22 cellular contexts compared by ENCODE assay signal in genomic region chr1:159113783-159114182, GRCh38. TPM values are rescaled to one million over a fixed set of nuclear protein-coding genes. Genes with fewer than 3 reads are reported as not detected.
DNase-seq lines count a peak whose midpoint lies in the region; TF ChIP-seq lines count a peak whose summit lies in the region.
"Had no signal": no experiment of that assay in that cellular context is flagged by ENCODE, and none has a peak within 500 bp of the region (broad histone marks: within the 10 kb centered on the region; RNA-seq: fewer than 3 reads in every experiment).

No MANE protein-coding gene starts in this region.

- no peak overlapping the region for H4K8ac ChIP-seq in neuronal stem cell (ENCODE audit: low read depth, low read length)

- CTCF ChIA-PET in mammary epithelial cell (lab: Charles Lee; ENCODE audit: low non-redundant PET): no interaction called here

- H4K91ac ChIP-seq in neuronal stem cell (ENCODE audit: low read depth, low read length, poor library complexity): no peak overlapping the region

- no peak overlapping the region for H2BK5ac ChIP-seq in neuronal stem cell (ENCODE audit: low read length)

- H3K18ac ChIP-seq in neuronal stem cell (ENCODE audit: low read length): no peak overlapping the region

- no peak overlapping the region for H2BK12ac ChIP-seq in neuronal stem cell (ENCODE audit: low read length)

- no peaks in the 10 kb centered on the region for H3K36me3 Mint-ChIP-seq in activated T-helper 2 cell treated with anti-CD3 and anti-CD28 coated beads, Interferon-gamma antibody, Interleukin-2, Interleukin-4, amounts not matched to agents 10 μg/mL and 5 μg/mL and 100 μg/mL, durations not matched to agents 14 hours and 24 hours and 36 hours (ENCODE audit: low read depth)
- H3K36me3 Mint-ChIP-seq: activated naive CD4-positive, alpha-beta T cell treated with anti-CD3 and anti-CD28 coated beads, Interleukin-2, amount 50 U/mL, for 24 hours; CD4-positive, CD25-positive, alpha-beta regulatory T cell had no signal

- H2BK120ac ChIP-seq in neuronal stem cell (ENCODE audit: low read depth, low read length): no peak overlapping the region

- no peaks in the 10 kb centered on the region for H3K36me3 ChIP-seq in mammary epithelial cell (ENCODE audit: insufficient read depth, low read length)
- no peaks in the 10 kb centered on the region for H3K36me3 ChIP-seq in neuronal stem cell (replicated peaks in 1 of 2; ENCODE audit: control insufficient read depth in 2 of 2, insufficient read depth in 2 of 2, low read length in 2 of 2)
- H3K36me3 ChIP-seq: ascending aorta, Peyer's patch, thyroid gland, WERI-Rb-1 had no signal

- no peak overlapping the region for H3K27ac Mint-ChIP-seq in activated T-helper 2 cell treated with anti-CD3 and anti-CD28 coated beads, Interferon-gamma antibody, Interleukin-2, Interleukin-4, amounts not matched to agents 10 μg/mL and 5 μg/mL and 100 μg/mL, durations not matched to agents 14 hours and 24 hours and 36 hours
- H3K27ac Mint-ChIP-seq: activated CD4-positive, alpha-beta T cell treated with anti-CD3 and anti-CD28 coated beads, Interleukin-2, amount 10 ng/mL, durations not matched to agents 7 days and 5 days; activated naive CD4-positive, alpha-beta T cell treated with anti-CD3 and anti-CD28 coated beads, Interleukin-2, amount 50 U/mL, for 24 hours; CD4-positive, CD25-positive, alpha-beta regulatory T cell; progenitor cell of endocrine pancreas; stimulated activated naive CD8-positive, alpha-beta T cell treated with anti-CD3 and anti-CD28 coated beads, Interleukin-15, Interleukin-2, amounts not matched to agents 100 ng/mL and 50 ng/mL, for 24 hours; T-helper 1 cell treated with Interleukin-12 subunit alpha and Interleukin-12 subunit beta and Interleukin-4 antibody, amounts not matched to agents 30 μg/mL and 1 μg/mL, for 36 hours had no signal

- 0% methylated on average over 1 of the region's 1 CpG for WGBS in mammary epithelial cell (ENCODE audit: low coverage, missing lambda C conversion rate)
- WGBS in neuronal stem cell (ENCODE audit: extremely low coverage in 2 of 2, insufficient read length in 2 of 2, insufficient replicate concordance in 1 of 2), 2 donors: no CpG with 5 or more reads among the region's 1 CpG

- no peaks in the 10 kb centered on the region for H3K4me1 ChIP-seq in mammary epithelial cell (ENCODE audit: insufficient read depth, low read length)
- H3K4me1 ChIP-seq in neuronal stem cell (ENCODE audit: control insufficient read depth in 2 of 2, insufficient read depth in 1 of 2, low read depth in 1 of 2, low read length in 2 of 2): peaks cover 0 to 1% of the 10 kb centered on the region in 2 donors
- H3K4me1 ChIP-seq: ascending aorta, Peyer's patch had no signal

- H3K79me2 ChIP-seq in mammary epithelial cell (ENCODE audit: insufficient read depth, low read length): no peaks in the 10 kb centered on the region

- intact Hi-C loops in mammary epithelial cell (cut with micrococcal nuclease): no loop called here
- intact Hi-C loops in activated T-helper 2 cell treated with anti-CD3 and anti-CD28 coated beads, Interferon-gamma antibody, Interleukin-2, Interleukin-4, amounts not matched to agents 10 μg/mL and 5 μg/mL and 100 μg/mL, durations not matched to agents 14 hours and 24 hours and 36 hours (cut with micrococcal nuclease): no loop called here

- H3K9me3 Mint-ChIP-seq in activated T-helper 2 cell treated with anti-CD3 and anti-CD28 coated beads, Interferon-gamma antibody, Interleukin-2, Interleukin-4, amounts not matched to agents 10 μg/mL and 5 μg/mL and 100 μg/mL, durations not matched to agents 14 hours and 24 hours and 36 hours: no peaks in the 10 kb centered on the region
- H3K9me3 Mint-ChIP-seq: activated CD4-positive, alpha-beta T cell treated with anti-CD3 and anti-CD28 coated beads, Interleukin-2, amount 10 ng/mL, durations not matched to agents 7 days and 5 days; activated naive CD4-positive, alpha-beta T cell treated with anti-CD3 and anti-CD28 coated beads, Interleukin-2, amount 50 U/mL, for 24 hours; CD4-positive, CD25-positive, alpha-beta regulatory T cell; stimulated activated naive CD8-positive, alpha-beta T cell treated with anti-CD3 and anti-CD28 coated beads, Interleukin-15, Interleukin-2, amounts not matched to agents 100 ng/mL and 50 ng/mL, for 24 hours had no signal

- DNase-seq in OCI-M1 (lab: John Stamatoyannopoulos, UW): peak; percentile 59
- peak; percentile 18 for DNase-seq in mammary epithelial cell
- no peak for DNase-seq in neuronal stem cell (ENCODE audit: low spot score)
- DNase-seq in activated T-helper 2 cell treated with anti-CD3 and anti-CD28 coated beads, Interferon-gamma antibody, Interleukin-2, Interleukin-4, amounts not matched to agents 10 μg/mL and 5 μg/mL and 100 μg/mL, durations not matched to agents 14 hours and 24 hours and 36 hours (ENCODE audit: low spot score): no peak
- DNase-seq in cortex of kidney (lab: John Stamatoyannopoulos, UW): no peak
- no peak for DNase-seq in activated CD8-positive, alpha-beta memory T cell treated with anti-CD3 and anti-CD28 coated beads, Interleukin-2, amount 50 U/mL, for 4 hours
- DNase-seq: activated CD4-positive, alpha-beta T cell treated with anti-CD3 and anti-CD28 coated beads, Interleukin-2, amount 10 ng/mL, durations not matched to agents 7 days and 5 days; CD4-positive, CD25-positive, alpha-beta regulatory T cell; DMS 273 treated with DMSO at 0.1 percent for 48 hours; GOT3; NCI-H510A treated with DMSO at 0.1 percent for 48 hours; Peyer's patch; thyroid gland; WERI-Rb-1 had no signal

- H3K27me3 Mint-ChIP-seq in activated T-helper 2 cell treated with anti-CD3 and anti-CD28 coated beads, Interferon-gamma antibody, Interleukin-2, Interleukin-4, amounts not matched to agents 10 μg/mL and 5 μg/mL and 100 μg/mL, durations not matched to agents 14 hours and 24 hours and 36 hours (ENCODE audit: low read depth): peaks cover 22% of the 10 kb centered on the region
- H3K27me3 Mint-ChIP-seq: progenitor cell of endocrine pancreas had no signal

- dilution Hi-C loops in mammary epithelial cell (cut with HindIII; ENCODE audit: low sequenced_read_pairs): no loop called here

- H2BK15ac ChIP-seq in neuronal stem cell (ENCODE audit: low read length): no peak overlapping the region

- no peaks in the 10 kb centered on the region for H3K79me1 ChIP-seq in neuronal stem cell (ENCODE audit: low read depth, low read length)

- H3K9ac ChIP-seq in mammary epithelial cell (ENCODE audit: insufficient read depth, low read length) (no peak overlapping the region), neuronal stem cell (ENCODE audit: low read depth, low read length, poor library complexity) (no peak overlapping the region)

- peak overlapping the region; percentile 62 for H2AFZ ChIP-seq in mammary epithelial cell (ENCODE audit: low read depth, low read length)
- H2AFZ ChIP-seq in neuronal stem cell (ENCODE audit: low read length): no peak overlapping the region

- no TSS peak for BruUV-seq in mammary epithelial cell (replicated peaks; lab: Mats Ljungman, UMichigan)

- no peak overlapping the region for H3K23ac ChIP-seq in neuronal stem cell (ENCODE audit: low read depth, low read length, poor library complexity)

- no peaks in the 10 kb centered on the region for H3K4me1 Mint-ChIP-seq in activated T-helper 2 cell treated with anti-CD3 and anti-CD28 coated beads, Interferon-gamma antibody, Interleukin-2, Interleukin-4, amounts not matched to agents 10 μg/mL and 5 μg/mL and 100 μg/mL, durations not matched to agents 14 hours and 24 hours and 36 hours (ENCODE audit: low read depth)
- H3K4me1 Mint-ChIP-seq: activated CD4-positive, alpha-beta T cell treated with anti-CD3 and anti-CD28 coated beads, Interleukin-2, amount 10 ng/mL, durations not matched to agents 7 days and 5 days; activated naive CD4-positive, alpha-beta T cell treated with anti-CD3 and anti-CD28 coated beads, Interleukin-2, amount 50 U/mL, for 24 hours; CD4-positive, CD25-positive, alpha-beta regulatory T cell; neural crest cell had no signal

- H4K20me1 ChIP-seq in mammary epithelial cell (ENCODE audit: insufficient read depth, low read length): no peaks in the 10 kb centered on the region

- H3K27me3 ChIP-seq in mammary epithelial cell (ENCODE audit: insufficient read depth, low read length) (no peaks in the 10 kb centered on the region), layer of hippocampus (ENCODE audit: control insufficient read depth, insufficient read depth, low read length) (no peaks in the 10 kb centered on the region), neuronal stem cell (ENCODE audit: control insufficient read depth in 3 of 3, insufficient read depth in 3 of 3, low read depth in 1 of 3, low read length in 3 of 3) (no peaks in the 10 kb centered on the region)
- H3K27me3 ChIP-seq: ascending aorta, Peyer's patch, thyroid gland had no signal

- H3K9me3 ChIP-seq in mammary epithelial cell (replicated peaks; ENCODE audit: insufficient read depth, low read length) (no peaks in the 10 kb centered on the region), neuronal stem cell (replicated peaks in 1 of 2; ENCODE audit: control insufficient read depth in 2 of 2, insufficient read depth in 1 of 2, low read depth in 1 of 2, low read length in 2 of 2) (no peaks in the 10 kb centered on the region)
- H3K9me3 ChIP-seq: ascending aorta, Peyer's patch, thyroid gland had no signal

- in situ Hi-C loops in mammary epithelial cell (cut with MboI; ENCODE audit: low sequenced_read_pairs in 2 of 2): no loop called here

- H3K4ac ChIP-seq in neuronal stem cell (ENCODE audit: low read length): no peak overlapping the region

- H3K4me3 Mint-ChIP-seq in activated T-helper 2 cell treated with anti-CD3 and anti-CD28 coated beads, Interferon-gamma antibody, Interleukin-2, Interleukin-4, amounts not matched to agents 10 μg/mL and 5 μg/mL and 100 μg/mL, durations not matched to agents 14 hours and 24 hours and 36 hours (ENCODE audit: low read depth): no peak overlapping the region
- H3K4me3 Mint-ChIP-seq: activated CD4-positive, alpha-beta T cell treated with anti-CD3 and anti-CD28 coated beads, Interleukin-2, amount 10 ng/mL, durations not matched to agents 7 days and 5 days; activated naive CD4-positive, alpha-beta T cell treated with anti-CD3 and anti-CD28 coated beads, Interleukin-2, amount 50 U/mL, for 24 hours; CD4-positive, CD25-positive, alpha-beta regulatory T cell; neural crest cell; stimulated activated naive CD8-positive, alpha-beta T cell treated with anti-CD3 and anti-CD28 coated beads, Interleukin-15, Interleukin-2, amounts not matched to agents 100 ng/mL and 50 ng/mL, for 24 hours; T-helper 1 cell treated with Interleukin-12 subunit alpha and Interleukin-12 subunit beta and Interleukin-4 antibody, amounts not matched to agents 30 μg/mL and 1 μg/mL, for 36 hours had no signal

- TF ChIP-seq CTCF in mammary epithelial cell (conservative IDR thresholded peaks at IDR 0.05 in 1 of 2, IDR thresholded peaks at IDR 0.05 in 1 of 2; ENCODE audit: extremely low read depth in 1 of 2, insufficient read depth in 1 of 2, low read depth in 1 of 2, low read length in 2 of 2): no peak

- no peak overlapping the region for H2AK5ac ChIP-seq in neuronal stem cell (ENCODE audit: low read depth, low read length)

- no peak overlapping the region for H3K27ac ChIP-seq in mammary epithelial cell (ENCODE audit: insufficient read depth, low read depth, low read length)
- H3K27ac ChIP-seq in layer of hippocampus (ENCODE audit: low read depth, low read length): peak overlapping the region; percentile 21
- no peak overlapping the region for H3K27ac ChIP-seq in neuronal stem cell (replicated peaks; ENCODE audit: low read length)
- H3K27ac ChIP-seq: ascending aorta, Peyer's patch, thyroid gland, WERI-Rb-1 had no signal

- H3K4me3 ChIP-seq in mammary epithelial cell (replicated peaks in 1 of 3; ENCODE audit: insufficient read depth in 1 of 3, low read depth in 2 of 3, low read length in 3 of 3) (no peak overlapping the region), neuronal stem cell (ENCODE audit: low read length in 2 of 2) (no peak overlapping the region)
- H3K4me3 ChIP-seq: ascending aorta, Peyer's patch, thyroid gland had no signal

- H3K4me2 ChIP-seq in mammary epithelial cell (ENCODE audit: insufficient read depth, low read depth, low read length) (peak overlapping the region; percentile 37), neuronal stem cell (ENCODE audit: insufficient read depth, low read length, poor library complexity, severe bottlenecking) (no peak overlapping the region)

- H3K14ac ChIP-seq in neuronal stem cell (ENCODE audit: low read length): no peak overlapping the region

RNA-seq across cellular contexts. Expression of gene AIM2, which starts 37.2 kb away (rescaled TPM):
- total RNA-seq in mammary epithelial cell: under 1 TPM in 1 of 2 donors, not detected in 1; 0.17 TPM
- polyA plus RNA-seq in mammary epithelial cell: 0.08 TPM
- polyA minus RNA-seq in mammary epithelial cell: not detected
- 2.2 TPM for polyA plus RNA-seq in neuronal stem cell (2013, experiment 1 of 2)
- 2.1 TPM for polyA plus RNA-seq in neuronal stem cell (2013, experiment 2 of 2)
- total RNA-seq in activated T-helper 2 cell treated with anti-CD3 and anti-CD28 coated beads, Interferon-gamma antibody, Interleukin-2, Interleukin-4, amounts not matched to agents 10 μg/mL and 5 μg/mL and 100 μg/mL, durations not matched to agents 14 hours and 24 hours and 36 hours: 101 and 109 TPM in 2 replicates
- total RNA-seq: HT-29 had no signal

RNA-seq across cellular contexts. Expression of gene CADM3, which starts 57.6 kb away (rescaled TPM):
- under 1 TPM in 1 of 2 donors, not detected in 1; 0.67 TPM for total RNA-seq in mammary epithelial cell
- polyA plus RNA-seq in mammary epithelial cell: 0.03 TPM
- polyA minus RNA-seq in mammary epithelial cell: not detected
- 8.9 TPM for polyA plus RNA-seq in neuronal stem cell (2013, experiment 1 of 2)
- polyA plus RNA-seq in neuronal stem cell (2013, experiment 2 of 2): 9.2 TPM
- total RNA-seq in activated T-helper 2 cell treated with anti-CD3 and anti-CD28 coated beads, Interferon-gamma antibody, Interleukin-2, Interleukin-4, amounts not matched to agents 10 μg/mL and 5 μg/mL and 100 μg/mL, durations not matched to agents 14 hours and 24 hours and 36 hours: not detected in 2 replicates
- total RNA-seq: activated CD4-positive, alpha-beta T cell treated with anti-CD3 and anti-CD28 coated beads, Interleukin-2, amount 10 ng/mL, durations not matched to agents 7 days and 5 days; CD4-positive, CD25-positive, alpha-beta regulatory T cell; HT-29 had no signal
- polyA plus RNA-seq: CD4-positive, CD25-positive, alpha-beta regulatory T cell had no signal

Comparison
In these comparisons a context has a peak if more than half of its experiments do, and no peak if none do; other contexts are left out.
1. DNase-seq: peak in OCI-M1 (single experiment) and mammary epithelial cell (single experiment); none in neuronal stem cell (single experiment), activated T-helper 2 cell treated with anti-CD3 and anti-CD28 coated beads, Interferon-gamma antibody, Interleukin-2, Interleukin-4, amounts not matched to agents 10 μg/mL and 5 μg/mL and 100 μg/mL, durations not matched to agents 14 hours and 24 hours and 36 hours (single experiment), cortex of kidney (single experiment) and activated CD8-positive, alpha-beta memory T cell treated with anti-CD3 and anti-CD28 coated beads, Interleukin-2, amount 50 U/mL, for 4 hours (single experiment).
2. RNA of gene AIM2, which starts 37.2 kb away (total RNA-seq): 101 to 109 TPM in activated T-helper 2 cell treated with anti-CD3 and anti-CD28 coated beads, Interferon-gamma antibody, Interleukin-2, Interleukin-4, amounts not matched to agents 10 μg/mL and 5 μg/mL and 100 μg/mL, durations not matched to agents 14 hours and 24 hours and 36 hours; 0.17 TPM in mammary epithelial cell; every median in the first group is over 10 times any median in the second.